ENCODE assay signal across 1 cellular context in the genomic region with DNA sequence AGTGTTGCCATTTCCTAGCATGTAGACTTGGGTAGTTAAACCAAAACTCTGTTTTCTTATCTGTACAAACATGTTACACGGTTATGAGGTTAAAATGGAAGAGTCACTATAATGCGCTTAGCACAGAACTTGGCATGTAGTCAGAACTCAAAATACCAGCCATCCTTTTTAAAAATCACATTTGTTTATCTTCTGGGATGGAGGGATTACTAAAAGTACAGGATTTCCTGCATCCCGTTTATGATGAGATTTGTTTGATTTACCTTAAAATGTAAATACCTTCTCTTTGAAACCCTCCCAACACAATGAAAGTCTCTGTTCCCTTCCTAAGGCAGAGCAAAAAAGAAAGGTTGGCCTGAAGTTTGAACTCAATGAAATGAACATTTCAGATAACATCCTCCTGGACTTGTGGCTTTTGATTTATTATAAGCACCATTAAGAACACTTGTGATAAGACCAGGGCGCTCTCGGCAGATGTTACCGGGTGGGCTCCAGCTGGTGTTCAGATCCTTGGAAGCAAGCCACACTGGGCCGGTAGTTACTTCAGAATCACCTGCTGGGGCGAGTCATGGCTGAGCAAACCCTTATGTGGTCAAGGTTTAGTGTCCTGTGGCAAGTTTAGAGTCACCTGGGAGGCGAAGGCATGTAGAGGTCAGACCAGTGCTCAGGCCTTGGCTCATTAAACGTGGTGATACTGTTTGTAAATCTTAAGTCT.
TF ChIP-seq lines count a peak whose summit lies in the region.

No MANE protein-coding gene starts in this region.

TF ChIP-seq in HepG2, 621 proteins besides CTCF, POLR2A, EP300 and RAD21 (continued from another document and continues in another):
- TF ChIP-seq, protein P1, sequence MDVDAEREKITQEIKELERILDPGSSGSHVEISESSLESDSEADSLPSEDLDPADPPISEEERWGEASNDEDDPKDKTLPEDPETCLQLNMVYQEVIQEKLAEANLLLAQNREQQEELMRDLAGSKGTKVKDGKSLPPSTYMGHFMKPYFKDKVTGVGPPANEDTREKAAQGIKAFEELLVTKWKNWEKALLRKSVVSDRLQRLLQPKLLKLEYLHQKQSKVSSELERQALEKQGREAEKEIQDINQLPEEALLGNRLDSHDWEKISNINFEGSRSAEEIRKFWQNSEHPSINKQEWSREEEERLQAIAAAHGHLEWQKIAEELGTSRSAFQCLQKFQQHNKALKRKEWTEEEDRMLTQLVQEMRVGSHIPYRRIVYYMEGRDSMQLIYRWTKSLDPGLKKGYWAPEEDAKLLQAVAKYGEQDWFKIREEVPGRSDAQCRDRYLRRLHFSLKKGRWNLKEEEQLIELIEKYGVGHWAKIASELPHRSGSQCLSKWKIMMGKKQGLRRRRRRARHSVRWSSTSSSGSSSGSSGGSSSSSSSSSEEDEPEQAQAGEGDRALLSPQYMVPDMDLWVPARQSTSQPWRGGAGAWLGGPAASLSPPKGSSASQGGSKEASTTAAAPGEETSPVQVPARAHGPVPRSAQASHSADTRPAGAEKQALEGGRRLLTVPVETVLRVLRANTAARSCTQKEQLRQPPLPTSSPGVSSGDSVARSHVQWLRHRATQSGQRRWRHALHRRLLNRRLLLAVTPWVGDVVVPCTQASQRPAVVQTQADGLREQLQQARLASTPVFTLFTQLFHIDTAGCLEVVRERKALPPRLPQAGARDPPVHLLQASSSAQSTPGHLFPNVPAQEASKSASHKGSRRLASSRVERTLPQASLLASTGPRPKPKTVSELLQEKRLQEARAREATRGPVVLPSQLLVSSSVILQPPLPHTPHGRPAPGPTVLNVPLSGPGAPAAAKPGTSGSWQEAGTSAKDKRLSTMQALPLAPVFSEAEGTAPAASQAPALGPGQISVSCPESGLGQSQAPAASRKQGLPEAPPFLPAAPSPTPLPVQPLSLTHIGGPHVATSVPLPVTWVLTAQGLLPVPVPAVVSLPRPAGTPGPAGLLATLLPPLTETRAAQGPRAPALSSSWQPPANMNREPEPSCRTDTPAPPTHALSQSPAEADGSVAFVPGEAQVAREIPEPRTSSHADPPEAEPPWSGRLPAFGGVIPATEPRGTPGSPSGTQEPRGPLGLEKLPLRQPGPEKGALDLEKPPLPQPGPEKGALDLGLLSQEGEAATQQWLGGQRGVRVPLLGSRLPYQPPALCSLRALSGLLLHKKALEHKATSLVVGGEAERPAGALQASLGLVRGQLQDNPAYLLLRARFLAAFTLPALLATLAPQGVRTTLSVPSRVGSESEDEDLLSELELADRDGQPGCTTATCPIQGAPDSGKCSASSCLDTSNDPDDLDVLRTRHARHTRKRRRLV (CRISPR knock-in tag; IDR thresholded peaks at IDR 0.05), result no peak
- peak; percentile 39; the same call in 1 of the 2 replicates for TF ChIP-seq KAT8 (CRISPR knock-in tag; IDR thresholded peaks at IDR 0.05)
- TF ChIP-seq GZF1 (CRISPR knock-in tag; IDR thresholded peaks at IDR 0.05), result no peak
- TF ChIP-seq FOXP4 (CRISPR knock-in tag; IDR thresholded peaks at IDR 0.05), result peak; percentile 72
- peak; percentile 59 for TF ChIP-seq CREM (IDR thresholded peaks at IDR 0.05)
- TF ChIP-seq CREM (CRISPR knock-in tag; IDR thresholded peaks at IDR 0.05), result no peak
- TF ChIP-seq ZSCAN25 (CRISPR knock-in tag; IDR thresholded peaks at IDR 0.05), result no peak
- TF ChIP-seq, protein P2, sequence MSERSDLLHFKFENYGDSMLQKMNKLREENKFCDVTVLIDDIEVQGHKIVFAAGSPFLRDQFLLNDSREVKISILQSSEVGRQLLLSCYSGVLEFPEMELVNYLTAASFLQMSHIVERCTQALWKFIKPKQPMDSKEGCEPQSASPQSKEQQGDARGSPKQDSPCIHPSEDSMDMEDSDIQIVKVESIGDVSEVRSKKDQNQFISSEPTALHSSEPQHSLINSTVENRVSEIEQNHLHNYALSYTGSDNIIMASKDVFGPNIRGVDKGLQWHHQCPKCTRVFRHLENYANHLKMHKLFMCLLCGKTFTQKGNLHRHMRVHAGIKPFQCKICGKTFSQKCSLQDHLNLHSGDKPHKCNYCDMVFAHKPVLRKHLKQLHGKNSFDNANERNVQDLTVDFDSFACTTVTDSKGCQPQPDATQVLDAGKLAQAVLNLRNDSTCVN (CRISPR knock-in tag; IDR thresholded peaks at IDR 0.05; ENCODE audit: borderline replicate concordance), result no peak
- TF ChIP-seq SOX5 (CRISPR knock-in tag; IDR thresholded peaks at IDR 0.05; ENCODE audit: borderline replicate concordance), result peak; percentile 76; the same call in 1 of the 2 replicates
- no peak for TF ChIP-seq ZNF263 (CRISPR knock-in tag; IDR thresholded peaks at IDR 0.05)
- no peak for TF ChIP-seq PHF21A (CRISPR knock-in tag; IDR thresholded peaks at IDR 0.05)
- TF ChIP-seq FOXA1 (IDR thresholded peaks at IDR 0.05), result no peak
- 0 out of 2 replicates have a peak, but pooled peaks have one; percentile 28 for TF ChIP-seq FOXA1 (CRISPR knock-in tag; IDR thresholded peaks at IDR 0.05)
- TF ChIP-seq BCL6 (CRISPR knock-in tag; IDR thresholded peaks at IDR 0.05), result peak; percentile 38
- TF ChIP-seq ETV6 (CRISPR knock-in tag; conservative IDR thresholded peaks at IDR 0.05), result no peak
- TF ChIP-seq ZSCAN31 (CRISPR knock-in tag; IDR thresholded peaks at IDR 0.05; ENCODE audit: low read depth), result no peak
- no peak for TF ChIP-seq ZNF34 (CRISPR knock-in tag; IDR thresholded peaks at IDR 0.05; ENCODE audit: borderline replicate concordance)
- TF ChIP-seq HMG20A (CRISPR knock-in tag; IDR thresholded peaks at IDR 0.05; ENCODE audit: borderline replicate concordance), result peak; percentile 67; the same call in 1 of the 2 replicates
- TF ChIP-seq, protein P3, sequence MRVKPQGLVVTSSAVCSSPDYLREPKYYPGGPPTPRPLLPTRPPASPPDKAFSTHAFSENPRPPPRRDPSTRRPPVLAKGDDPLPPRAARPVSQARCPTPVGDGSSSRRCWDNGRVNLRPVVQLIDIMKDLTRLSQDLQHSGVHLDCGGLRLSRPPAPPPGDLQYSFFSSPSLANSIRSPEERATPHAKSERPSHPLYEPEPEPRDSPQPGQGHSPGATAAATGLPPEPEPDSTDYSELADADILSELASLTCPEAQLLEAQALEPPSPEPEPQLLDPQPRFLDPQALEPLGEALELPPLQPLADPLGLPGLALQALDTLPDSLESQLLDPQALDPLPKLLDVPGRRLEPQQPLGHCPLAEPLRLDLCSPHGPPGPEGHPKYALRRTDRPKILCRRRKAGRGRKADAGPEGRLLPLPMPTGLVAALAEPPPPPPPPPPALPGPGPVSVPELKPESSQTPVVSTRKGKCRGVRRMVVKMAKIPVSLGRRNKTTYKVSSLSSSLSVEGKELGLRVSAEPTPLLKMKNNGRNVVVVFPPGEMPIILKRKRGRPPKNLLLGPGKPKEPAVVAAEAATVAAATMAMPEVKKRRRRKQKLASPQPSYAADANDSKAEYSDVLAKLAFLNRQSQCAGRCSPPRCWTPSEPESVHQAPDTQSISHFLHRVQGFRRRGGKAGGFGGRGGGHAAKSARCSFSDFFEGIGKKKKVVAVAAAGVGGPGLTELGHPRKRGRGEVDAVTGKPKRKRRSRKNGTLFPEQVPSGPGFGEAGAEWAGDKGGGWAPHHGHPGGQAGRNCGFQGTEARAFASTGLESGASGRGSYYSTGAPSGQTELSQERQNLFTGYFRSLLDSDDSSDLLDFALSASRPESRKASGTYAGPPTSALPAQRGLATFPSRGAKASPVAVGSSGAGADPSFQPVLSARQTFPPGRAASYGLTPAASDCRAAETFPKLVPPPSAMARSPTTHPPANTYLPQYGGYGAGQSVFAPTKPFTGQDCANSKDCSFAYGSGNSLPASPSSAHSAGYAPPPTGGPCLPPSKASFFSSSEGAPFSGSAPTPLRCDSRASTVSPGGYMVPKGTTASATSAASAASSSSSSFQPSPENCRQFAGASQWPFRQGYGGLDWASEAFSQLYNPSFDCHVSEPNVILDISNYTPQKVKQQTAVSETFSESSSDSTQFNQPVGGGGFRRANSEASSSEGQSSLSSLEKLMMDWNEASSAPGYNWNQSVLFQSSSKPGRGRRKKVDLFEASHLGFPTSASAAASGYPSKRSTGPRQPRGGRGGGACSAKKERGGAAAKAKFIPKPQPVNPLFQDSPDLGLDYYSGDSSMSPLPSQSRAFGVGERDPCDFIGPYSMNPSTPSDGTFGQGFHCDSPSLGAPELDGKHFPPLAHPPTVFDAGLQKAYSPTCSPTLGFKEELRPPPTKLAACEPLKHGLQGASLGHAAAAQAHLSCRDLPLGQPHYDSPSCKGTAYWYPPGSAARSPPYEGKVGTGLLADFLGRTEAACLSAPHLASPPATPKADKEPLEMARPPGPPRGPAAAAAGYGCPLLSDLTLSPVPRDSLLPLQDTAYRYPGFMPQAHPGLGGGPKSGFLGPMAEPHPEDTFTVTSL (CRISPR knock-in tag; IDR thresholded peaks at IDR 0.05; ENCODE audit: borderline replicate concordance), result peak; percentile 53; the same call in 1 of the 2 replicates
- peak; percentile 40; the same call in 1 of the 2 replicates for TF ChIP-seq ZNF687 (CRISPR knock-in tag; IDR thresholded peaks at IDR 0.05)
- peak; percentile 67 for TF ChIP-seq GATAD2A (CRISPR knock-in tag; IDR thresholded peaks at IDR 0.05)
- TF ChIP-seq, protein P4, sequence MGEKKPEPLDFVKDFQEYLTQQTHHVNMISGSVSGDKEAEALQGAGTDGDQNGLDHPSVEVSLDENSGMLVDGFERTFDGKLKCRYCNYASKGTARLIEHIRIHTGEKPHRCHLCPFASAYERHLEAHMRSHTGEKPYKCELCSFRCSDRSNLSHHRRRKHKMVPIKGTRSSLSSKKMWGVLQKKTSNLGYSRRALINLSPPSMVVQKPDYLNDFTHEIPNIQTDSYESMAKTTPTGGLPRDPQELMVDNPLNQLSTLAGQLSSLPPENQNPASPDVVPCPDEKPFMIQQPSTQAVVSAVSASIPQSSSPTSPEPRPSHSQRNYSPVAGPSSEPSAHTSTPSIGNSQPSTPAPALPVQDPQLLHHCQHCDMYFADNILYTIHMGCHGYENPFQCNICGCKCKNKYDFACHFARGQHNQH (CRISPR knock-in tag; IDR thresholded peaks at IDR 0.05), result 0 out of 2 replicates have a peak, but pooled peaks have one; percentile 28
- peak; percentile 33; the same call in 1 of the 2 replicates for TF ChIP-seq MED1 (CRISPR knock-in tag; IDR thresholded peaks at IDR 0.05)
- TF ChIP-seq ZNF784 (CRISPR knock-in tag; IDR thresholded peaks at IDR 0.05; ENCODE audit: borderline replicate concordance), result 0 out of 2 replicates have a peak, but pooled peaks have one; percentile 50
- TF ChIP-seq FOSL2 (CRISPR knock-in tag; IDR thresholded peaks at IDR 0.05), result peak; percentile 65
- 0 out of 2 replicates have a peak, but pooled peaks have one; percentile 10 for TF ChIP-seq SAP130 (CRISPR knock-in tag; IDR thresholded peaks at IDR 0.05; ENCODE audit: low read depth)
- TF ChIP-seq SMARCE1 (IDR thresholded peaks at IDR 0.05; ENCODE audit: borderline replicate concordance), result no peak
- TF ChIP-seq GATA4 (IDR thresholded peaks at IDR 0.05; ENCODE audit: borderline replicate concordance, low read depth), result peak; percentile 25; the same call in 1 of the 2 replicates
- TF ChIP-seq GATAD1 (CRISPR knock-in tag; IDR thresholded peaks at IDR 0.05), result no peak
- TF ChIP-seq ELF3 (CRISPR knock-in tag; IDR thresholded peaks at IDR 0.05), result peak; percentile 22
